1 cellular context compared by ENCODE assay signal in genomic region chr5:115561176-115561575, GRCh38.
TF ChIP-seq lines count a peak whose summit lies in the region.

No MANE protein-coding gene starts in this region.

TF ChIP-seq in IMR-90, 13 proteins besides CTCF, POLR2A, EP300 and RAD21 (continued from another document):
- TF ChIP-seq RFX5 (IDR thresholded peaks at IDR 0.05; ENCODE audit: low read depth, low read length), result no peak
- no peak for TF ChIP-seq BHLHE40 (IDR thresholded peaks at IDR 0.05; ENCODE audit: low read depth, low read length)
- TF ChIP-seq ELK1 (IDR thresholded peaks at IDR 0.05; ENCODE audit: borderline replicate concordance, low read depth, low read length), result no peak
- TF ChIP-seq MAZ (IDR thresholded peaks at IDR 0.05; ENCODE audit: borderline replicate concordance, low read depth, low read length), result no peak
- TF ChIP-seq FOS (IDR thresholded peaks at IDR 0.05; ENCODE audit: low read depth, low read length), result no peak
- no peak for TF ChIP-seq CHD1 (IDR thresholded peaks at IDR 0.05; ENCODE audit: low read depth, low read length)
- TF ChIP-seq USF2 (IDR thresholded peaks at IDR 0.05; ENCODE audit: low read depth, low read length), result no peak
- TF ChIP-seq MAFK (IDR thresholded peaks at IDR 0.05; ENCODE audit: low read depth, low read length), result no peak
